In the genomic region with DNA sequence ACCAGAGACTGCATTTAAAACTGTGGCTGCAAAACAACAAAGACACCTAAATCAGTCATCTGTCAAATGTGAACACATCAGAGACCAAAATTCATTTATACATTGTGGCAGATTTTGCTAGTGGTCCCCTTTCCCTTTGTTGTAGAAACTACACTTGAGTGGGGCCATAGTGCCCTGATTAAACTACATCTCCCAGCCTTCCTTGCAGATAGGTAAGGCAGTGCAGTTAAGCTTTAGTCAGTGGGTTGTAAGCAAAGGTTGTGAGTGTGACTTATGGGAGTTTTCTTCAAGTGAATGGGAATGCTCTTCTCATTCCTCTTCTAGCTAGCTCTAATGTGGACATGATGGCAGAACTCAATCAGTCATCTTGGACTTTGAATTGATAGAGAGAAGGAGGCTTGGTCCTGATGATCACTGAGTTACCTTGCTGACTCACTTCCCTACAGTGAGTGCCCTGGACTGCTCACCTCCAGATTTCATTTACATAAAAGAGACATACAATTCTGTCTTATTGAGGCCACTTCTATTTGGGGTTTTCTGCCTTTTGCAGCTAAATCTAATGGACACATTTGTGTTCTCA, we compare ENCODE assay signal across 12 cellular contexts. TPM values are rescaled to one million over a fixed set of nuclear protein-coding genes. Genes with fewer than 3 reads are reported as not detected.
DNase-seq lines count a peak whose midpoint lies in the region; ATAC-seq and TF ChIP-seq lines count a peak whose summit lies in the region.
"Had no signal": no experiment of that assay in that cellular context is flagged by ENCODE, and none has a peak within 500 bp of the region (broad histone marks: within the 10 kb centered on the region; RNA-seq: fewer than 3 reads in every experiment).

No MANE protein-coding gene starts in this region.

- no peaks in the 10 kb centered on the region for H3K79me2 ChIP-seq in KMS-11 (ENCODE audit: insufficient read depth, low read depth)

- H3K4me3 ChIP-seq in KMS-11 (IDR thresholded peaks at IDR 0.05; ENCODE audit: insufficient read depth, low read depth, low read length) = no peak overlapping the region
- H3K4me3 ChIP-seq: pancreas had no signal

- no peaks in the 10 kb centered on the region for H4K20me1 ChIP-seq in KMS-11 (ENCODE audit: insufficient read depth)

- TF ChIP-seq CTCF in KMS-11 (conservative IDR thresholded peaks at IDR 0.05; ENCODE audit: low read depth, low read length) = no peak

- peak overlapping the region; percentile 52; the same call in 1 of the 2 replicates for H3K9ac ChIP-seq in KMS-11

- DNase-seq in DMS53 (lab: John Stamatoyannopoulos, UW) (peak; percentile 23), islet precursor cell (peak; percentile 1), ureter (ENCODE audit: low spot score) (no peak), AG08396 (ENCODE audit: low spot score) (no peak), EL (no peak)
- DNase-seq in stimulated activated CD4-positive, alpha-beta T cell treated with anti-CD3 and anti-CD28 coated beads, Interleukin-2, amount 100 ng/mL, for 24 hours = no peak
- DNase-seq: activated naive CD8-positive, alpha-beta T cell treated with anti-CD3 and anti-CD28 coated beads, Interleukin-2, amount 10 ng/mL, durations not matched to agents 7 days and 5 days; NCI-H1105 treated with DMSO at 0.1 percent for 48 hours; pancreas had no signal

- H2AFZ ChIP-seq in KMS-11 (ENCODE audit: low read depth) = peak overlapping the region; percentile 38

- H3K4me2 ChIP-seq in KMS-11 = peak overlapping the region; percentile 73

- peaks cover 40% of the 10 kb centered on the region for H3K4me1 ChIP-seq in KMS-11 (ENCODE audit: low read depth, poor library complexity, severe bottlenecking)
- H3K4me1 ChIP-seq: pancreas had no signal

- H3K27me3 ChIP-seq in KMS-11 (ENCODE audit: insufficient read depth, low read depth) = no peaks in the 10 kb centered on the region
- H3K27me3 ChIP-seq: pancreas had no signal

- ATAC-seq in GM21390 (IDR thresholded peaks at IDR 0.05; ENCODE audit: unreplicated experiment) = peak; percentile 16
- ATAC-seq: pancreas had no signal

- peak overlapping the region; percentile 95 for H3K27ac ChIP-seq in KMS-11
- H3K27ac ChIP-seq: pancreas had no signal

- no peaks in the 10 kb centered on the region for H3K36me3 ChIP-seq in KMS-11 (ENCODE audit: insufficient read depth)
- H3K36me3 ChIP-seq: pancreas had no signal

RNA-seq across cellular contexts. Expression of a gene that starts 35.2 kb away (rescaled TPM):
- 483 TPM for total RNA-seq in ureter
- total RNA-seq: HT-29 had no signal

RNA-seq across cellular contexts. Expression of a gene that starts 36.5 kb away (rescaled TPM):
- 88.6 TPM for total RNA-seq in ureter

RNA-seq across cellular contexts. Expression of a gene that starts 49.9 kb away (rescaled TPM):
- 209 TPM for total RNA-seq in ureter

Comparison
In these comparisons a context has a peak if more than half of its experiments do, and no peak if none do; other contexts are left out.
1. DNase-seq: peak in DMS53 (single experiment) and islet precursor cell (single experiment); none in ureter (single experiment), AG08396 (single experiment), EL (single experiment) and stimulated activated CD4-positive, alpha-beta T cell treated with anti-CD3 and anti-CD28 coated beads, Interleukin-2, amount 100 ng/mL, for 24 hours (0 of 2).